In genomic region chrX:129843209-129843458, GRCh38 we compare ENCODE assay signal across 8 cellular contexts. TPM values are rescaled to one million over a fixed set of nuclear protein-coding genes. Genes with fewer than 3 reads are reported as not detected.
DNase-seq lines count a peak whose midpoint lies in the region; ATAC-seq, FAIRE-seq and TF ChIP-seq lines count a peak whose summit lies in the region.

No MANE protein-coding gene starts in this region.

- H3K36me3 ChIP-seq in cardiac muscle cell: no peaks in the 10 kb centered on the region
- no peaks in the 10 kb centered on the region for H3K36me3 ChIP-seq in GM12878 (ENCODE audit: control insufficient read depth in 2 of 2, insufficient read depth in 2 of 2, low read length in 1 of 2)
- no peaks in the 10 kb centered on the region for H3K36me3 ChIP-seq in lower lobe of right lung
- no peaks in the 10 kb centered on the region for H3K36me3 ChIP-seq in upper lobe of left lung

- peak overlapping the region; percentile 85 for H3K4me3 ChIP-seq in cardiac muscle cell
- H3K4me3 ChIP-seq in GM12878: peak overlapping the region; percentile 66
- peak overlapping the region; percentile 66 for H3K4me3 ChIP-seq in lower lobe of right lung
- H3K4me3 ChIP-seq in upper lobe of left lung: peak overlapping the region; percentile 61 to 91 (median 74)

- H3K79me2 ChIP-seq in GM12878 (ENCODE audit: control insufficient read depth, insufficient read depth, low read length): no peaks in the 10 kb centered on the region

- peak overlapping the region; percentile 72 for H2AFZ ChIP-seq in GM12878 (ENCODE audit: control insufficient read depth, low read depth, low read length)

- in situ Hi-C loops in GM12878 (cut with MboI): no loop called here

- RAD21 ChIA-PET in GM12878 (lab: Charles Lee; ENCODE audit: unreplicated experiment): interaction anchor here (1.0 kb wide), 1 partner anchor 63 kb away, joined by 3 read pairs; the partner anchor contains the start of gene UTP14A

- peak overlapping the region; percentile 36 for H3K4me2 ChIP-seq in GM12878 (ENCODE audit: control insufficient read depth, insufficient read depth)

- no peak for TF ChIP-seq RAD21 in GM12878 (IDR thresholded peaks at IDR 0.05; ENCODE audit: insufficient read depth, low read depth, low read length)

- SMC1A ChIA-PET in GM12878 (lab: Charles Lee; ENCODE audit: uncharacterized antibody, unreplicated experiment): no interaction called here

- BruUV-seq in GM12878 (replicated peaks; lab: Mats Ljungman, UMichigan): no TSS peak

- DNase-seq in cardiac muscle cell (ENCODE audit: low read depth in 1 of 2, low spot score in 1 of 2): no peak
- DNase-seq in Right ventricle myocardium superior: no peak
- DNase-seq in GM12878 (ENCODE audit: low read depth, low spot score): no peak
- DNase-seq in lower lobe of right lung: no peak
- no peak for DNase-seq in upper lobe of left lung
- no peak for DNase-seq in DMS153 treated with DMSO at 0.1 percent for 48 hours (lab: John Stamatoyannopoulos, UW; ENCODE audit: unreplicated experiment)

- H3K4me1 ChIP-seq in cardiac muscle cell (ENCODE audit: low read depth) (no peaks in the 10 kb centered on the region), GM12878 (ENCODE audit: control insufficient read depth, insufficient read depth, low read length) (no peaks in the 10 kb centered on the region), lower lobe of right lung (peaks cover 11% of the 10 kb centered on the region), upper lobe of left lung (peaks cover 0 to 4% (median 2%) of the 10 kb centered on the region in 4 donors)

- FAIRE-seq in GM12878 (lab: Jason Lieb, UNC): no peak

- TF ChIP-seq POLR2A in GM12878 (IDR thresholded peaks at IDR 0.05; ENCODE audit: low read depth, low read length) (no peak), upper lobe of left lung (IDR thresholded peaks at IDR 0.05) (no peak)

- 40% methylated on average over 8 of the region's 23 CpGs for WGBS in GM12878 (ENCODE audit: insufficient coverage, insufficient replicate concordance, low lambda C conversion rate, missing lambda C conversion rate)
- 0 to 34% methylated on average over 7 to 23 of the region's 23 CpGs for WGBS in upper lobe of left lung, 2 donors

- H3K27ac ChIP-seq in cardiac muscle cell (no peak overlapping the region), GM12878 (ENCODE audit: control insufficient read depth, insufficient read depth) (no peak overlapping the region; the same call in 1 of the 2 replicates), lower lobe of right lung (peak overlapping the region; percentile 81), upper lobe of left lung (peak overlapping the region; percentile 85 to 88 (median 86))

- ATAC-seq in Right ventricle myocardium superior (ENCODE audit: poor library complexity): no peak
- no peak for ATAC-seq in GM12878
- ATAC-seq in lower lobe of right lung: no peak
- no peak for ATAC-seq in upper lobe of left lung (ENCODE audit: low FRiP score in 2 of 2)
- ATAC-seq in GM21360 (IDR thresholded peaks at IDR 0.05; ENCODE audit: unreplicated experiment): no peak
- no peak for ATAC-seq in GM18858 (IDR thresholded peaks at IDR 0.05; ENCODE audit: unreplicated experiment)

- H3K9me3 ChIP-seq in cardiac muscle cell (ENCODE audit: low read depth) (no peaks in the 10 kb centered on the region), GM12878 (replicated peaks; ENCODE audit: control insufficient read depth, insufficient read depth, low read length) (no peaks in the 10 kb centered on the region), lower lobe of right lung (no peaks in the 10 kb centered on the region), upper lobe of left lung (no peaks in the 10 kb centered on the region)

- POLR2A ChIA-PET in GM12878 (lab: Charles Lee): interaction anchor here (1.4 kb wide), 1 partner anchor 60 kb away, joined by 4 read pairs; no protein-coding TSS in a partner anchor

- H3K27me3 ChIP-seq in cardiac muscle cell (peaks cover 4% of the 10 kb centered on the region), GM12878 (replicated peaks in 1 of 2; ENCODE audit: control insufficient read depth in 2 of 2, insufficient read depth in 2 of 2, low read length in 1 of 2) (no peaks in the 10 kb centered on the region), lower lobe of right lung (ENCODE audit: low read depth) (no peaks in the 10 kb centered on the region), upper lobe of left lung (no peaks in the 10 kb centered on the region)

- H3K9ac ChIP-seq in GM12878 (ENCODE audit: control insufficient read depth, insufficient read depth, low read length): peak overlapping the region; percentile 64

- CTCF ChIA-PET in GM12878 (lab: Yijun Ruan, JAX): no interaction called here

- TF ChIP-seq EP300 in GM12878 (IDR thresholded peaks at IDR 0.05; ENCODE audit: borderline replicate concordance in 1 of 2, control insufficient read depth in 1 of 2, low read depth in 2 of 2, low read length in 2 of 2) (no peak), upper lobe of left lung (IDR thresholded peaks at IDR 0.05) (no peak)

- intact Hi-C loops in Right ventricle myocardium superior (cut with DNase I): no loop called here
- intact Hi-C loops in GM12878 (cut with micrococcal nuclease; ENCODE audit: unreplicated experiment): no loop called here
- intact Hi-C loops in lower lobe of right lung (cut with DNase I): no loop called here

- H4K20me1 ChIP-seq in GM12878 (ENCODE audit: control insufficient read depth, insufficient read depth): no peaks in the 10 kb centered on the region

- TF ChIP-seq CTCF in cardiac muscle cell (IDR thresholded peaks at IDR 0.05; ENCODE audit: low read depth, low read length): no peak
- no peak for TF ChIP-seq CTCF in GM12878 (IDR thresholded peaks at IDR 0.05 in 2 of 3, conservative IDR thresholded peaks at IDR 0.05 in 1 of 3; ENCODE audit: control insufficient read depth in 2 of 3, extremely low read depth in 1 of 3, insufficient read depth in 1 of 3, low read depth in 3 of 3, low read length in 3 of 3)
- no peak for TF ChIP-seq CTCF in lower lobe of right lung (IDR thresholded peaks at IDR 0.05)
- no peak for TF ChIP-seq CTCF in upper lobe of left lung (IDR thresholded peaks at IDR 0.05)

TF ChIP-seq in GM12878, 131 proteins besides CTCF, POLR2A, EP300 and RAD21:
- TF ChIP-seq KLF5 (IDR thresholded peaks at IDR 0.05; ENCODE audit: partially characterized antibody): no peak
- 0 out of 2 replicates have a peak, but pooled peaks have one; percentile 25 for TF ChIP-seq IKZF1 (conservative IDR thresholded peaks at IDR 0.05)
- TF ChIP-seq GATAD2B (conservative IDR thresholded peaks at IDR 0.05; ENCODE audit: low read depth): 0 out of 2 replicates have a peak, but pooled peaks have one; percentile 19
TF ChIP-seq in GM12878: peak in this region for 2.

RNA-seq across cellular contexts. Expression of gene ZDHHC9, which starts 0.6 kb away (rescaled TPM):
- 9.9 and 12.9 TPM in 2 replicates for total RNA-seq in cardiac muscle cell
- 15.5 and 15.6 TPM in 2 replicates for polyA plus RNA-seq in cardiac muscle cell
- total RNA-seq in Right ventricle myocardium superior: 17.3 TPM
- total RNA-seq in GM12878 (2013; cell fraction: nucleolus; rRNA removed): 26.9 and 29.7 TPM in 2 replicates
- 4.0 and 4.9 TPM in 2 replicates for total RNA-seq in GM12878 (2014; rRNA removed)
- 2.4 and 2.8 TPM in 2 replicates for total RNA-seq in GM12878 (2014; rRNA removed; fragmentation: Illumina TruSeq; extraction: Trizol)
- 6.6 and 6.9 TPM in 2 replicates for total RNA-seq in GM12878 (2021)
- polyA plus RNA-seq in GM12878 (2011; ENCODE audit: low read depth): 5.6 TPM
- polyA plus RNA-seq in GM12878 (2011; rRNA removed): 10.1 and 13.0 TPM in 2 replicates
- polyA plus RNA-seq in GM12878 (2011; cell fraction: cytosol; rRNA removed): 8.7 and 12.4 TPM in 2 replicates
- 10.8 and 13.0 TPM in 2 replicates for polyA plus RNA-seq in GM12878 (2011; cell fraction: nucleus; rRNA removed)
- polyA plus RNA-seq in GM12878 (2012): 7.2 and 7.6 TPM in 2 replicates
- polyA plus RNA-seq in GM12878 (2014; fragmentation: Illumina TruSeq; extraction: Trizol): 8.1 and 8.4 TPM in 2 replicates
- polyA plus RNA-seq in GM12878 (2014; fragmentation: Nextera tagmentation; extraction: Ambion mirVana): 1 to 10 TPM; 1.8 to 2.5 TPM
- 3.9 and 4.4 TPM in 2 replicates for polyA plus RNA-seq in GM12878 (2014; rRNA removed)
- 1 to 10 TPM; 6.5 to 6.7 TPM for polyA plus RNA-seq in GM12878 (2016; fragmentation: Nextera tagmentation; extraction: Ambion mirVana)
- polyA minus RNA-seq in GM12878 (2011; rRNA and poly(A)+ RNA removed): 18.1 and 19.4 TPM in 2 replicates
- polyA minus RNA-seq in GM12878 (2011; cell fraction: cytosol; rRNA and poly(A)+ RNA removed): 6.9 and 7.7 TPM in 2 replicates
- polyA minus RNA-seq in GM12878 (2011; cell fraction: nucleus; rRNA and poly(A)+ RNA removed): 8.7 and 10.5 TPM in 2 replicates
- 36.1 TPM for total RNA-seq in lower lobe of right lung
- 10 to 100 TPM; 16.8 to 67.8 (median 41.7) TPM for total RNA-seq in upper lobe of left lung

Comparison
In these comparisons a context has a peak if more than half of its experiments do, and no peak if none do; other contexts are left out.
1. H3K27ac ChIP-seq: peak in lower lobe of right lung (single experiment) and upper lobe of left lung (4 of 4); none in cardiac muscle cell (single experiment) and GM12878 (single experiment).
2. Peak in every context shown above with its lines, with median percentiles within 50 percentile points of each other: H3K4me3 ChIP-seq.